In the genomic region with DNA sequence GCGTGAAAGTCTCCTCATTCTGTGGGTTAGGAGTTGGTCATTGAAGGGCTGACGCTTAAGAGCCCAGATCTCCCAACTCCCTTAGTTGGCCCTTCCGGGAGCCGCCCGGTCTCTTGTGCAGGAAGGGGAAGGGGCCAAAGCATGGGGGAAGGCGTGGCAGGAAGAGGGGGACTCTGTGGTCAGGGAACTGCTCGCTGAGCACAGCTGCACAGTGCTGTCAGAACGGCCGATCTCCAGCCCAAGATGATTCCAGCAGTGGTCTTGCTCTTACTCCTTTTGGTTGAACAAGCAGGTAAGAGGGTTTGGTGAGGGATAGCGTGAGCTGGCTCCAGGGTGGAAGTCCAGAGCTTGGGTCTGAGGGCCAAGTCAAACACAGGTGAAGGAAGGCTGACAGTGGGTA, we compare ENCODE assay signal across 9 cellular contexts. TPM values are rescaled to one million over a fixed set of nuclear protein-coding genes. Genes with fewer than 3 reads are reported as not detected.
A peak's percentile ranks its signal among the peaks of the same experiment; 100 is the strongest.
DNase-seq lines count a peak whose midpoint lies in the region; ATAC-seq and TF ChIP-seq lines count a peak whose summit lies in the region.
"Had no signal": no experiment of that assay in that cellular context is flagged by ENCODE, and none has a peak within 500 bp of the region (broad histone marks: within the 10 kb centered on the region; RNA-seq: fewer than 3 reads in every experiment).

A gene (plus strand): TSS at position 217 of the 400 bp plus-strand sequence. CDS start 27 bp downstream, at position 244.

- WGBS in stomach, 5 donors, result 71 to 77% (median 74%) methylated on average over 8 to 10 of the region's 10 CpGs

- in situ Hi-C loops in KBM-7 (cut with MboI; ENCODE audit: low pct_unique_long_range_greater_than_20kb, low sequenced_read_pairs), result no loop called here

- H3K27ac ChIP-seq in stomach, result peak within 1 kb of the TSS in 4 of 5 donors; percentile 60 to 87 (median 80)

- H3K27me3 Mint-ChIP-seq in activated T-helper 1 cell treated with anti-CD3 and anti-CD28 coated beads, Interleukin-12 subunit alpha, Interleukin-12 subunit beta, Interleukin-2, Interleukin-4 antibody, amounts not matched to agents 30 ng/mL and 10 ng/mL and 1 ng/mL, durations not matched to agents 14 hours and 24 hours and 36 hours (ENCODE audit: insufficient read depth), result no peaks in the 10 kb centered on the region

- intact Hi-C loops in activated T-helper 1 cell treated with anti-CD3 and anti-CD28 coated beads, Interleukin-12 subunit alpha, Interleukin-12 subunit beta, Interleukin-2, Interleukin-4 antibody, amounts not matched to agents 30 ng/mL and 10 ng/mL and 1 ng/mL, durations not matched to agents 14 hours and 24 hours and 36 hours (cut with micrococcal nuclease), result no loop called here
- intact Hi-C loops in stomach (cut with DNase I; ENCODE audit: low total_unique reads), result no loop called here

- peaks cover 0 to 16% (median 1%) of the 10 kb centered on the region in 4 donors for H3K4me1 ChIP-seq in stomach

- H3K4me3 ChIP-seq in stomach, result peak within 1 kb of the TSS; percentile 6 to 32 (median 28)

- peak; percentile 3 for ATAC-seq in left lobe of liver

- peaks cover 34% of the 10 kb centered on the region for H3K36me3 Mint-ChIP-seq in activated T-helper 1 cell treated with anti-CD3 and anti-CD28 coated beads, Interleukin-12 subunit alpha, Interleukin-12 subunit beta, Interleukin-2, Interleukin-4 antibody, amounts not matched to agents 30 ng/mL and 10 ng/mL and 1 ng/mL, durations not matched to agents 14 hours and 24 hours and 36 hours (ENCODE audit: low read depth)

- H3K27me3 ChIP-seq in stomach, result no peaks in the 10 kb centered on the region

- peak; percentile 72 for DNase-seq in KBM-7
- no peak for DNase-seq in activated T-helper 1 cell treated with anti-CD3 and anti-CD28 coated beads, Interleukin-12 subunit alpha, Interleukin-12 subunit beta, Interleukin-2, Interleukin-4 antibody, amounts not matched to agents 30 ng/mL and 10 ng/mL and 1 ng/mL, durations not matched to agents 14 hours and 24 hours and 36 hours (ENCODE audit: low spot score)
- no peak for DNase-seq in left lobe of liver (ENCODE audit: low spot score)
- no peak for DNase-seq in stomach
- DNase-seq in NCI-H1930 (lab: John Stamatoyannopoulos, UW), result no peak
- DNase-seq in activated CD4-positive, CD25-positive, alpha-beta regulatory T cell treated with anti-CD3 and anti-CD28 coated beads, Interleukin-2, amount 50 U/mL, for 72 hours, result no peak
- no peak for DNase-seq in islet precursor cell

- peak within 1 kb of the TSS; percentile 43 for H3K4me3 Mint-ChIP-seq in activated T-helper 1 cell treated with anti-CD3 and anti-CD28 coated beads, Interleukin-12 subunit alpha, Interleukin-12 subunit beta, Interleukin-2, Interleukin-4 antibody, amounts not matched to agents 30 ng/mL and 10 ng/mL and 1 ng/mL, durations not matched to agents 14 hours and 24 hours and 36 hours

- TF ChIP-seq POLR2A in stomach (IDR thresholded peaks at IDR 0.05), result no peak

- peaks cover 42% of the 10 kb centered on the region for H3K4me1 Mint-ChIP-seq in activated T-helper 1 cell treated with anti-CD3 and anti-CD28 coated beads, Interleukin-12 subunit alpha, Interleukin-12 subunit beta, Interleukin-2, Interleukin-4 antibody, amounts not matched to agents 30 ng/mL and 10 ng/mL and 1 ng/mL, durations not matched to agents 14 hours and 24 hours and 36 hours (ENCODE audit: low read depth)

- H3K36me3 ChIP-seq in stomach, result peaks cover 46 to 61% (median 53%) of the 10 kb centered on the region in 4 donors

- H3K9me3 ChIP-seq in stomach, result no peaks in the 10 kb centered on the region

- TF ChIP-seq EP300 in stomach (IDR thresholded peaks at IDR 0.05), result no peak

- no peaks in the 10 kb centered on the region for H3K9me3 Mint-ChIP-seq in activated T-helper 1 cell treated with anti-CD3 and anti-CD28 coated beads, Interleukin-12 subunit alpha, Interleukin-12 subunit beta, Interleukin-2, Interleukin-4 antibody, amounts not matched to agents 30 ng/mL and 10 ng/mL and 1 ng/mL, durations not matched to agents 14 hours and 24 hours and 36 hours

- H3K27ac Mint-ChIP-seq in activated T-helper 1 cell treated with anti-CD3 and anti-CD28 coated beads, Interleukin-12 subunit alpha, Interleukin-12 subunit beta, Interleukin-2, Interleukin-4 antibody, amounts not matched to agents 30 ng/mL and 10 ng/mL and 1 ng/mL, durations not matched to agents 14 hours and 24 hours and 36 hours, result no peak within 1 kb of the TSS

- TF ChIP-seq CTCF in stomach (IDR thresholded peaks at IDR 0.05), result no peak

RNA-seq across cellular contexts. Expression of the gene that starts here (rescaled TPM):
- total RNA-seq in activated T-helper 1 cell treated with anti-CD3 and anti-CD28 coated beads, Interleukin-12 subunit alpha, Interleukin-12 subunit beta, Interleukin-2, Interleukin-4 antibody, amounts not matched to agents 30 ng/mL and 10 ng/mL and 1 ng/mL, durations not matched to agents 14 hours and 24 hours and 36 hours, result 0.93 and 1.5 TPM in 2 replicates
- 13.4 TPM for total RNA-seq in left lobe of liver
- total RNA-seq in stomach, result 10 to 100 TPM in 2 of 5 donors, 1 to 10 TPM in 2, not detected in 1; 1.4 to 27.0 (median 7.4) TPM
- polyA plus RNA-seq in stomach, result 100 to 1,000 TPM in 1 of 3 donors, 10 to 100 TPM in 2; 35.4 to 101 (median 50.6) TPM
- total RNA-seq: fibroblast of lung, HT-29 had no signal
